In the genomic region with DNA sequence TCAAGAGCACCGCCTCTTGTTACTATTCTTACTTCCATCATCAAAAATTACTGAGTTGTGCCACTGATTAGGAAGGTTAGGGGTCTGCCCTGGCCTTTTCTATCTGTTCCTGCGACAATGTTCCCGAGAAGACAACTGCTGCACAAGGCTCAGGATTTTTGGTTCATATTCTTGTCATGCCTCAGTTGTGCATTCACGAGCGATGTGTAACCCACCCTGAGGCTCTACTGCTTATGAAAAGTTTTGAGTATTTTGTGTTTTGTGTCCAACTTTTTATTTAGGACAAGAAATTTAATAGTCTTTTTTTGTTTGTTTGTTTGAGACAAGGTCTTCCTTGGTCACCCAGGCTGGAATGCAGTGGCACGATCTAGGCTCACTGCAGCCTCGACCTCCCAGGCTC, we compare ENCODE assay signal across 1 cellular context.
TF ChIP-seq lines count a peak whose summit lies in the region.

No MANE protein-coding gene starts in this region.

TF ChIP-seq in HEK293T, 16 proteins besides CTCF, POLR2A, EP300 and RAD21 (continued from another document):
- TF ChIP-seq, protein P1, sequence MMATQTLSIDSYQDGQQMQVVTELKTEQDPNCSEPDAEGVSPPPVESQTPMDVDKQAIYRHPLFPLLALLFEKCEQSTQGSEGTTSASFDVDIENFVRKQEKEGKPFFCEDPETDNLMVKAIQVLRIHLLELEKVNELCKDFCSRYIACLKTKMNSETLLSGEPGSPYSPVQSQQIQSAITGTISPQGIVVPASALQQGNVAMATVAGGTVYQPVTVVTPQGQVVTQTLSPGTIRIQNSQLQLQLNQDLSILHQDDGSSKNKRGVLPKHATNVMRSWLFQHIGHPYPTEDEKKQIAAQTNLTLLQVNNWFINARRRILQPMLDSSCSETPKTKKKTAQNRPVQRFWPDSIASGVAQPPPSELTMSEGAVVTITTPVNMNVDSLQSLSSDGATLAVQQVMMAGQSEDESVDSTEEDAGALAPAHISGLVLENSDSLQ (IDR thresholded peaks at IDR 0.05) = no peak
- no peak for TF ChIP-seq SP1 (IDR thresholded peaks at IDR 0.05)
- TF ChIP-seq FOXM1 (IDR thresholded peaks at IDR 0.05; ENCODE audit: borderline replicate concordance) = no peak
- TF ChIP-seq ARNT (IDR thresholded peaks at IDR 0.05) = no peak
- no peak for TF ChIP-seq HDGF (IDR thresholded peaks at IDR 0.05; ENCODE audit: borderline replicate concordance)
